Comparison of ENCODE assay signal across 2 cellular contexts in genomic region chr17:32913593-32913992, GRCh38.
TF ChIP-seq lines count a peak whose summit lies in the region.

No MANE protein-coding gene starts in this region.

TF ChIP-seq in K562, 482 proteins besides CTCF, POLR2A, EP300 and RAD21:
- TF ChIP-seq NR3C1 (CRISPR knock-in tag; IDR thresholded peaks at IDR 0.05) = no peak

TF ChIP-seq in WTC11, 78 proteins besides CTCF, POLR2A, EP300 and RAD21:
- TF ChIP-seq RELA (CRISPR knock-in tag; IDR thresholded peaks at IDR 0.05; ENCODE audit: borderline replicate concordance) = no peak
- TF ChIP-seq CREB1 (CRISPR knock-in tag; IDR thresholded peaks at IDR 0.05) = no peak
- TF ChIP-seq ZNF416 (CRISPR knock-in tag; IDR thresholded peaks at IDR 0.05) = no peak
- TF ChIP-seq, protein P1, sequence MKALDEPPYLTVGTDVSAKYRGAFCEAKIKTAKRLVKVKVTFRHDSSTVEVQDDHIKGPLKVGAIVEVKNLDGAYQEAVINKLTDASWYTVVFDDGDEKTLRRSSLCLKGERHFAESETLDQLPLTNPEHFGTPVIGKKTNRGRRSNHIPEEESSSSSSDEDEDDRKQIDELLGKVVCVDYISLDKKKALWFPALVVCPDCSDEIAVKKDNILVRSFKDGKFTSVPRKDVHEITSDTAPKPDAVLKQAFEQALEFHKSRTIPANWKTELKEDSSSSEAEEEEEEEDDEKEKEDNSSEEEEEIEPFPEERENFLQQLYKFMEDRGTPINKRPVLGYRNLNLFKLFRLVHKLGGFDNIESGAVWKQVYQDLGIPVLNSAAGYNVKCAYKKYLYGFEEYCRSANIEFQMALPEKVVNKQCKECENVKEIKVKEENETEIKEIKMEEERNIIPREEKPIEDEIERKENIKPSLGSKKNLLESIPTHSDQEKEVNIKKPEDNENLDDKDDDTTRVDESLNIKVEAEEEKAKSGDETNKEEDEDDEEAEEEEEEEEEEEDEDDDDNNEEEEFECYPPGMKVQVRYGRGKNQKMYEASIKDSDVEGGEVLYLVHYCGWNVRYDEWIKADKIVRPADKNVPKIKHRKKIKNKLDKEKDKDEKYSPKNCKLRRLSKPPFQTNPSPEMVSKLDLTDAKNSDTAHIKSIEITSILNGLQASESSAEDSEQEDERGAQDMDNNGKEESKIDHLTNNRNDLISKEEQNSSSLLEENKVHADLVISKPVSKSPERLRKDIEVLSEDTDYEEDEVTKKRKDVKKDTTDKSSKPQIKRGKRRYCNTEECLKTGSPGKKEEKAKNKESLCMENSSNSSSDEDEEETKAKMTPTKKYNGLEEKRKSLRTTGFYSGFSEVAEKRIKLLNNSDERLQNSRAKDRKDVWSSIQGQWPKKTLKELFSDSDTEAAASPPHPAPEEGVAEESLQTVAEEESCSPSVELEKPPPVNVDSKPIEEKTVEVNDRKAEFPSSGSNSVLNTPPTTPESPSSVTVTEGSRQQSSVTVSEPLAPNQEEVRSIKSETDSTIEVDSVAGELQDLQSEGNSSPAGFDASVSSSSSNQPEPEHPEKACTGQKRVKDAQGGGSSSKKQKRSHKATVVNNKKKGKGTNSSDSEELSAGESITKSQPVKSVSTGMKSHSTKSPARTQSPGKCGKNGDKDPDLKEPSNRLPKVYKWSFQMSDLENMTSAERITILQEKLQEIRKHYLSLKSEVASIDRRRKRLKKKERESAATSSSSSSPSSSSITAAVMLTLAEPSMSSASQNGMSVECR (CRISPR knock-in tag; IDR thresholded peaks at IDR 0.05; ENCODE audit: borderline replicate concordance) = no peak
- no peak for TF ChIP-seq SMAD4 (CRISPR knock-in tag; IDR thresholded peaks at IDR 0.05)
- TF ChIP-seq ATF6 (CRISPR knock-in tag; IDR thresholded peaks at IDR 0.05) = no peak
- TF ChIP-seq ZNF423 (CRISPR knock-in tag; IDR thresholded peaks at IDR 0.05) = no peak
- no peak for TF ChIP-seq ZNF396 (CRISPR knock-in tag; IDR thresholded peaks at IDR 0.05; ENCODE audit: borderline replicate concordance)
- no peak for TF ChIP-seq NFYB (CRISPR knock-in tag; conservative IDR thresholded peaks at IDR 0.05; ENCODE audit: low read depth)
- TF ChIP-seq HMGA2 (CRISPR knock-in tag; IDR thresholded peaks at IDR 0.05) = no peak
- no peak for TF ChIP-seq FOXK1 (CRISPR knock-in tag; IDR thresholded peaks at IDR 0.05)
